ENCODE assay signal across 9 cellular contexts in genomic region chr16:75250809-75251279, GRCh38. TPM values are rescaled to one million over a fixed set of nuclear protein-coding genes. Genes with fewer than 3 reads are reported as not detected.
DNase-seq lines count a peak whose midpoint lies in the region; ATAC-seq and TF ChIP-seq lines count a peak whose summit lies in the region.
"Had no signal": no experiment of that assay in that cellular context is flagged by ENCODE, and none has a peak within 500 bp of the region (broad histone marks: within the 10 kb centered on the region; RNA-seq: fewer than 3 reads in every experiment).

No MANE protein-coding gene starts in this region.

- peak overlapping the region; percentile 65; the same call in 1 of the 2 replicates for H2BK120ac ChIP-seq in IMR-90 (ENCODE audit: low read depth, low read length)

- peak overlapping the region; percentile 66 for H3K56ac ChIP-seq in IMR-90 (ENCODE audit: extremely low read depth, insufficient read depth, low read length)

- H2AK5ac ChIP-seq in IMR-90 (ENCODE audit: low read depth, low read length) = peak overlapping the region; percentile 74; the same call in 1 of the 2 replicates

- H3K36me3 ChIP-seq in IMR-90 (ENCODE audit: control insufficient read depth, insufficient read depth, low read length) (peaks cover 5% of the 10 kb centered on the region; the same call in 1 of the 2 replicates), mucosa of descending colon (ENCODE audit: low read depth) (no peaks in the 10 kb centered on the region)

- no peak for TF ChIP-seq RAD21 in IMR-90 (IDR thresholded peaks at IDR 0.05; ENCODE audit: low read length)

- H3K4me3 ChIP-seq in IMR-90 (ENCODE audit: insufficient read depth, low read depth, low read length) (peak overlapping the region; percentile 70), dorsolateral prefrontal cortex (peak overlapping the region; percentile 52 to 94 (median 83)), mucosa of descending colon (peak overlapping the region; percentile 72)

- H3K9me3 ChIP-seq in IMR-90 (ENCODE audit: control insufficient read depth, insufficient read depth, low read length) = no peaks in the 10 kb centered on the region
- H3K9me3 ChIP-seq in mucosa of descending colon = no peaks in the 10 kb centered on the region

- peaks cover 81% of the 10 kb centered on the region for H4K20me1 ChIP-seq in IMR-90 (ENCODE audit: insufficient read depth, low read length)

- no peak overlapping the region; the same call in 2 of the 3 replicates for H2BK15ac ChIP-seq in IMR-90 (ENCODE audit: low read depth, low read length)

- peak overlapping the region; percentile 46; the same call in 1 of the 2 replicates for H4K91ac ChIP-seq in IMR-90 (ENCODE audit: insufficient read depth, low read depth, low read length)

- H4K8ac ChIP-seq in IMR-90 (ENCODE audit: low read depth in 2 of 2, low read length in 2 of 2) = peak overlapping the region; percentile 27 to 51; a peak in 1 of 4 replicates

- ATAC-seq in GM21447 (IDR thresholded peaks at IDR 0.05; ENCODE audit: unreplicated experiment) = peak; percentile 39
- ATAC-seq in IMR-90 (ENCODE audit: low read depth) = peak; percentile 1
- ATAC-seq in mucosa of descending colon = peak; percentile 75
- no peak for ATAC-seq in HG02970 (IDR thresholded peaks at IDR 0.05; ENCODE audit: low FRiP score, unreplicated experiment)
- ATAC-seq in sciatic nerve = no peak

- 0% methylated on average over 43 of the region's 59 CpGs; no CpG with 5 or more reads in 1 of the 2 experiments for WGBS in IMR-90 (ENCODE audit: extremely low coverage in 2 of 2, insufficient read length in 1 of 2), 2 experiments

- peak overlapping the region; percentile 86 for H3K4me2 ChIP-seq in IMR-90 (ENCODE audit: low read depth, low read length)

- BruUV-seq in IMR-90 (replicated peaks; lab: Mats Ljungman, UMichigan) = no TSS peak

- peak overlapping the region; percentile 87 for H2BK5ac ChIP-seq in IMR-90 (ENCODE audit: low read depth, low read length, poor library complexity, severe bottlenecking)

- H3K79me1 ChIP-seq in IMR-90 (ENCODE audit: low read depth in 1 of 2, low read length in 2 of 2) = peaks cover 0 to 60% of the 10 kb centered on the region in 2 experiments; a peak in 3 of 4 replicates

- peaks cover 39% of the 10 kb centered on the region for H3K9me1 ChIP-seq in IMR-90 (ENCODE audit: insufficient read depth, low read length)

- peak; percentile 79 for DNase-seq in GM03348 (ENCODE audit: low spot score)
- DNase-seq in IMR-90 = no peak
- DNase-seq in dorsolateral prefrontal cortex = peak in 1 of 10 donors; percentile 47
- peak; percentile 76 to 88 (median 78) for DNase-seq in mucosa of descending colon
- DNase-seq in sciatic nerve (ENCODE audit: low spot score) = no peak
- DNase-seq in activated CD4-positive, alpha-beta T cell treated with anti-CD3 and anti-CD28 coated beads for 4 hours = no peak

- TF ChIP-seq POLR2A in IMR-90 (IDR thresholded peaks at IDR 0.05; ENCODE audit: low read depth, low read length) = peak; percentile 49; the same call in 1 of the 2 replicates

- H3K27me3 ChIP-seq in IMR-90 (ENCODE audit: control insufficient read depth, insufficient read depth, low read length) = no peaks in the 10 kb centered on the region
- H3K27me3 ChIP-seq in dorsolateral prefrontal cortex = no peaks in the 10 kb centered on the region

- intact Hi-C loops in IMR-90 (cut with micrococcal nuclease) = loop anchor here (5.0 kb wide), 1 partner anchor 131 kb away; no protein-coding TSS in a partner anchor
- intact Hi-C loops in dorsolateral prefrontal cortex (cut with DNase I) = loop anchor here (2.0 to 5.0 kb wide), 3 partner anchors 16 to 131 kb away; no protein-coding TSS in a partner anchor
- intact Hi-C loops in mucosa of descending colon (cut with DNase I, micrococcal nuclease) = no loop called here
- intact Hi-C loops in sciatic nerve (cut with DNase I) = no loop called here

- peak overlapping the region; percentile 19; the same call in 1 of the 2 replicates for H3K18ac ChIP-seq in IMR-90 (ENCODE audit: low read depth, low read length)

- H3K4me1 ChIP-seq in IMR-90 (ENCODE audit: control insufficient read depth, insufficient read depth, low read length) = peaks cover 76% of the 10 kb centered on the region
- H3K4me1 ChIP-seq in mucosa of descending colon (ENCODE audit: low read depth) = peaks cover 59% of the 10 kb centered on the region

- H2BK20ac ChIP-seq in IMR-90 (ENCODE audit: low read depth, low read length) = no peak overlapping the region

- TF ChIP-seq CTCF in IMR-90 (conservative IDR thresholded peaks at IDR 0.05; ENCODE audit: low read depth, low read length) = no peak
- peak in 1 of 56 donors; percentile 6 for TF ChIP-seq CTCF in dorsolateral prefrontal cortex (IDR thresholded peaks at IDR 0.05 in 54 of 56, conservative IDR thresholded peaks at IDR 0.05 in 2 of 56; ENCODE audit: low read depth in 1 of 56, partially characterized antibody in 56 of 56)
- TF ChIP-seq CTCF in mucosa of descending colon (IDR thresholded peaks at IDR 0.05) = no peak

- in situ Hi-C loops in IMR-90 (cut with MboI; ENCODE audit: low sequenced_read_pairs) = no loop called here

- dilution Hi-C loops in IMR-90 (cut with HindIII; ENCODE audit: low sequenced_read_pairs, unreplicated experiment) = no loop called here

- H2AK9ac ChIP-seq in IMR-90 (replicated peaks; ENCODE audit: low read depth, low read length, poor library complexity) = peak overlapping the region; percentile 90

- H3K9ac ChIP-seq in IMR-90 (ENCODE audit: low read depth, low read length) = peak overlapping the region; percentile 96

- peak overlapping the region; percentile 91 for H3K23ac ChIP-seq in IMR-90 (ENCODE audit: low read depth, low read length)

- H2AFZ ChIP-seq in IMR-90 (replicated peaks; ENCODE audit: low read length, poor library complexity) = peak overlapping the region; percentile 71

- H3K27ac ChIP-seq in IMR-90 (ENCODE audit: insufficient read depth, low read length) (peak overlapping the region; percentile 93), dorsolateral prefrontal cortex (peak overlapping the region; percentile 79 to 100 (median 99))

- H4K5ac ChIP-seq in IMR-90 (ENCODE audit: low read depth, low read length) = no peak overlapping the region

- H3K4ac ChIP-seq in IMR-90 (ENCODE audit: low read depth, low read length) = peak overlapping the region; percentile 85

- CTCF ChIA-PET in IMR-90 (lab: Yijun Ruan, JAX) = interaction anchor here (0.8 to 1.2 kb wide), 2 partner anchors 17 to 55 kb away, joined by 3 to 4 read pairs; no protein-coding TSS in a partner anchor

- POLR2A ChIA-PET in IMR-90 (lab: Charles Lee; ENCODE audit: unreplicated experiment) = interaction anchor here (0.7 kb wide), 1 partner anchor 14 kb away, joined by 21 read pairs; no protein-coding TSS in a partner anchor

- H3K14ac ChIP-seq in IMR-90 (replicated peaks; ENCODE audit: low read depth, low read length) = peak overlapping the region; percentile 82; the same call in 1 of the 2 replicates

TF ChIP-seq in IMR-90, 13 proteins besides CTCF, POLR2A, EP300 and RAD21:
- no peak for TF ChIP-seq USF2 (IDR thresholded peaks at IDR 0.05; ENCODE audit: low read depth, low read length)
- TF ChIP-seq MXI1 (IDR thresholded peaks at IDR 0.05; ENCODE audit: borderline replicate concordance, low read depth, low read length) = peak; percentile 4; the same call in 1 of the 2 replicates
- TF ChIP-seq BHLHE40 (IDR thresholded peaks at IDR 0.05; ENCODE audit: low read depth, low read length) = no peak
- no peak for TF ChIP-seq RFX5 (IDR thresholded peaks at IDR 0.05; ENCODE audit: low read depth, low read length)
- TF ChIP-seq MAZ (IDR thresholded peaks at IDR 0.05; ENCODE audit: borderline replicate concordance, low read depth, low read length) = peak; percentile 53; the same call in 1 of the 2 replicates
- TF ChIP-seq FOS (IDR thresholded peaks at IDR 0.05; ENCODE audit: low read depth, low read length) = no peak
- no peak for TF ChIP-seq ELK1 (IDR thresholded peaks at IDR 0.05; ENCODE audit: borderline replicate concordance, low read depth, low read length)
- TF ChIP-seq CEBPB (IDR thresholded peaks at IDR 0.05; ENCODE audit: low read depth, low read length) = no peak

RNA-seq across cellular contexts. Expression of gene BCAR1, which starts 0.6 kb away (rescaled TPM):
- total RNA-seq in IMR-90 (2012; rRNA removed) (17.8 and 18.1 TPM in 2 replicates), dorsolateral prefrontal cortex (100 to 1,000 TPM in 52 of 120 experiments, 10 to 100 TPM in 68; 67.8 to 163 (median 96.2) TPM), mucosa of descending colon (100 to 1,000 TPM; 100 to 134 (median 116) TPM), sciatic nerve (71.7 TPM)
- polyA plus RNA-seq in IMR-90 (2012; rRNA removed) = 99.4 and 127 TPM in 2 replicates
- polyA plus RNA-seq in IMR-90 (2012; cell fraction: cytosol; rRNA removed) = 84.8 and 140 TPM in 2 replicates
- 214 and 473 TPM in 2 replicates for polyA plus RNA-seq in IMR-90 (2012; cell fraction: nucleus; rRNA removed; ENCODE audit: low replicate concordance)
- total RNA-seq: T-helper 2 cell treated with Interferon-gamma antibody and Interleukin-4, amounts not matched to agents 100 ng/mL and 5 ng/mL, for 36 hours had no signal

RNA-seq across cellular contexts. Expression of gene CTRB1, which starts 32.1 kb away (rescaled TPM):
- not detected in 2 replicates for total RNA-seq in IMR-90 (2012; rRNA removed)
- polyA plus RNA-seq in IMR-90 (2012; rRNA removed) = not detected in 2 replicates
- not detected in 2 replicates for polyA plus RNA-seq in IMR-90 (2012; cell fraction: cytosol; rRNA removed)
- not detected in 2 replicates for polyA plus RNA-seq in IMR-90 (2012; cell fraction: nucleus; rRNA removed; ENCODE audit: low replicate concordance)
- total RNA-seq in dorsolateral prefrontal cortex = 1 to 10 TPM in 1 of 120 experiments, under 1 TPM in 3, not detected in 116; 0.70 to 2.3 (median 0.87) TPM
- under 1 TPM in 2 of 3 donors, not detected in 1; 0.67 to 0.76 TPM for total RNA-seq in mucosa of descending colon
- 2.7 TPM for total RNA-seq in sciatic nerve
- total RNA-seq: T-helper 2 cell treated with Interferon-gamma antibody and Interleukin-4, amounts not matched to agents 100 ng/mL and 5 ng/mL, for 36 hours had no signal

RNA-seq across cellular contexts. Expression of gene CTRB2, which starts 43.9 kb away (rescaled TPM):
- not detected in 2 replicates for total RNA-seq in IMR-90 (2012; rRNA removed)
- not detected in 2 replicates for polyA plus RNA-seq in IMR-90 (2012; rRNA removed)
- not detected in 2 replicates for polyA plus RNA-seq in IMR-90 (2012; cell fraction: cytosol; rRNA removed)
- polyA plus RNA-seq in IMR-90 (2012; cell fraction: nucleus; rRNA removed; ENCODE audit: low replicate concordance) = 0.09 TPM in 1 of 2 replicates, not detected in the other
- under 1 TPM in 3 of 120 experiments, not detected in 117; 0.61 to 0.94 (median 0.63) TPM for total RNA-seq in dorsolateral prefrontal cortex
- not detected for total RNA-seq in mucosa of descending colon
- total RNA-seq in sciatic nerve = 7.3 TPM
- total RNA-seq: T-helper 2 cell treated with Interferon-gamma antibody and Interleukin-4, amounts not matched to agents 100 ng/mL and 5 ng/mL, for 36 hours had no signal

Comparison
In these comparisons a context has a peak if more than half of its experiments do, and no peak if none do; other contexts are left out.
1. DNase-seq: peak in GM03348 (single experiment) and mucosa of descending colon (3 of 3); none in IMR-90 (single experiment), sciatic nerve (single experiment) and activated CD4-positive, alpha-beta T cell treated with anti-CD3 and anti-CD28 coated beads for 4 hours (0 of 2).
2. ATAC-seq: peak in GM21447 (single experiment), IMR-90 (single experiment) and mucosa of descending colon (single experiment); none in HG02970 (single experiment) and sciatic nerve (single experiment).
3. intact Hi-C loops: an anchor here in IMR-90 (5.0 kb wide) and dorsolateral prefrontal cortex (2.0 to 5.0 kb wide); none called in mucosa of descending colon and sciatic nerve.
4. Peak in every context shown above with its lines, with median percentiles within 50 percentile points of each other: H3K4me3 ChIP-seq.